Comparison of ENCODE assay signal across 26 cellular contexts in the genomic region with DNA sequence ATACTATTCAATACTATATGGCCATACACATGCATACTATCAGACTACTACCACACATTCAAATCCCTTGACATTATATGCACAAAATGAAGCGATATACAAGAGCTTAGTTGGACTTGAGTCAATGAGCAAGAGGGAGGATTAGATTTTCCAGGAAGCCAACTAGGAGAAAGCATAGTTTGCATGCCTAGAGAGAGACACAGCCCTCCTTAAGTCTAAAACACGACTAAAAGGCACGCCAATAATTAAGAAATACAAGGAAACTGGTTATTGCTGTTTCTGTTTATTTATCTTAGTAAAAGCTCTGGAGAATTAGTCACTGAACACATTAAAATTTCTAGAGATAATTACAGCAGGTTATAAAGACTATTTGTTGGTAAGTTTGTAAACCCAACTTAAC. TPM values are rescaled to one million over a fixed set of nuclear protein-coding genes. Genes with fewer than 3 reads are reported as not detected.
DNase-seq lines count a peak whose midpoint lies in the region; FAIRE-seq and TF ChIP-seq lines count a peak whose summit lies in the region.
"Had no signal": no experiment of that assay in that cellular context is flagged by ENCODE, and none has a peak within 500 bp of the region (broad histone marks: within the 10 kb centered on the region; RNA-seq: fewer than 3 reads in every experiment).

No MANE protein-coding gene starts in this region.

- no peak overlapping the region for H3K18ac ChIP-seq in trophoblast cell (ENCODE audit: low read length)

- H3K4me1 ChIP-seq in adipocyte (ENCODE audit: control insufficient read depth, insufficient read depth, low read length) (peaks cover 10% of the 10 kb centered on the region), trophoblast cell (ENCODE audit: control insufficient read depth in 1 of 2, insufficient read depth in 2 of 2, low read length in 2 of 2) (no peaks in the 10 kb centered on the region)
- H3K4me1 ChIP-seq: heart right ventricle, left ventricle myocardium inferior, sigmoid colon, SJSA1 had no signal

- no peak overlapping the region for H2AFZ ChIP-seq in trophoblast cell (ENCODE audit: insufficient read depth, low read length, poor library complexity)

- H2BK12ac ChIP-seq in trophoblast cell (ENCODE audit: low read length): no peak overlapping the region

- H2AK5ac ChIP-seq in trophoblast cell (ENCODE audit: low read length): no peak overlapping the region

- no TSS peak for BruUV-seq in Calu3 (replicated peaks; lab: Mats Ljungman, UMichigan)

- TF ChIP-seq CTCF in Calu3 (IDR thresholded peaks at IDR 0.05; ENCODE audit: unreplicated experiment) (no peak), fibroblast of pulmonary artery (IDR thresholded peaks at IDR 0.05; ENCODE audit: low read length, missing control alignments) (no peak)

- no peak overlapping the region for H3K4ac ChIP-seq in trophoblast cell (ENCODE audit: low read depth, low read length)

- no peak overlapping the region for H3K14ac ChIP-seq in trophoblast cell (ENCODE audit: low read length)

- H3K79me1 ChIP-seq in trophoblast cell (ENCODE audit: low read length): no peaks in the 10 kb centered on the region

- H4K12ac ChIP-seq in trophoblast cell (ENCODE audit: low read depth, low read length): no peak overlapping the region

- DNase-seq in Calu3: no peak
- peak; percentile 63 for DNase-seq in adipocyte (ENCODE audit: low read depth)
- peak; percentile 40 for DNase-seq in fibroblast of pulmonary artery (ENCODE audit: low read depth)
- peak; percentile 25 to 77 for DNase-seq in trophoblast cell
- no peak for DNase-seq in HuH-7 (ENCODE audit: low spot score)
- no peak for DNase-seq in NCI-H2196 (lab: John Stamatoyannopoulos, UW; ENCODE audit: unreplicated experiment)
- DNase-seq in HTR-8/SVneo (ENCODE audit: insufficient read length, low spot score): no peak
- no peak for DNase-seq in activated naive CD8-positive, alpha-beta T cell treated with anti-CD3 and anti-CD28 coated beads for 36 hours
- DNase-seq: activated CD4-positive, alpha-beta T cell treated with anti-CD3 and anti-CD28 coated beads, Interleukin-2, amount 10 ng/mL, durations not matched to agents 7 days and 5 days; DND-41; endodermal cell; heart right ventricle; left ventricle myocardium inferior; midbrain; NCI-H1417; NCI-H2107; NCI-H510A; NK-92 treated with Interleukin-12 subunit alpha and Interleukin-12 subunit beta, amount 100 ng/mL, for 24 hours; sigmoid colon had no signal

- H3K27me3 Mint-ChIP-seq in Calu3 (ENCODE audit: unreplicated experiment): no peaks in the 10 kb centered on the region
- H3K27me3 Mint-ChIP-seq in activated naive CD8-positive, alpha-beta T cell treated with anti-CD3 and anti-CD28 coated beads for 36 hours: no peaks in the 10 kb centered on the region
- H3K27me3 Mint-ChIP-seq: activated CD4-positive, alpha-beta T cell treated with anti-CD3 and anti-CD28 coated beads, Interleukin-2, amount 10 ng/mL, durations not matched to agents 7 days and 5 days; activated naive CD4-positive, alpha-beta T cell treated with anti-CD3 and anti-CD28 coated beads, Interleukin-2, amount 50 U/mL, for 24 hours; IgD-negative memory B cell had no signal

- H3K23ac ChIP-seq in trophoblast cell (ENCODE audit: low read length): no peak overlapping the region

- H4K8ac ChIP-seq in trophoblast cell (ENCODE audit: low read depth, low read length): no peak overlapping the region

- H3K4me3 ChIP-seq in adipocyte (ENCODE audit: low read length) (no peak overlapping the region), fibroblast of pulmonary artery (replicated peaks; ENCODE audit: low read depth, low read length) (no peak overlapping the region), trophoblast cell (ENCODE audit: low read depth, low read length) (no peak overlapping the region)
- H3K4me3 ChIP-seq: heart right ventricle, left ventricle myocardium inferior, sigmoid colon, SJSA1 had no signal

- H3K27me3 ChIP-seq in adipocyte (replicated peaks; ENCODE audit: control insufficient read depth, insufficient read depth, low read length) (peaks cover 3% of the 10 kb centered on the region), trophoblast cell (ENCODE audit: insufficient read depth, low read length) (no peaks in the 10 kb centered on the region)
- H3K27me3 ChIP-seq: sigmoid colon, SJSA1 had no signal

- H2BK5ac ChIP-seq in trophoblast cell (ENCODE audit: low read depth, low read length, poor library complexity): no peak overlapping the region

- no peaks in the 10 kb centered on the region for H3K9me3 Mint-ChIP-seq in Calu3 (ENCODE audit: low read depth, unreplicated experiment)
- no peaks in the 10 kb centered on the region for H3K9me3 Mint-ChIP-seq in activated naive CD8-positive, alpha-beta T cell treated with anti-CD3 and anti-CD28 coated beads for 36 hours
- H3K9me3 Mint-ChIP-seq: activated CD4-positive, alpha-beta T cell treated with anti-CD3 and anti-CD28 coated beads, Interleukin-2, amount 10 ng/mL, durations not matched to agents 7 days and 5 days; activated naive CD4-positive, alpha-beta T cell treated with anti-CD3 and anti-CD28 coated beads, Interleukin-2, amount 50 U/mL, for 24 hours; activated T-helper 1 cell treated with anti-CD3 and anti-CD28 coated beads, Interleukin-12 subunit alpha, Interleukin-12 subunit beta, Interleukin-2, Interleukin-4 antibody, amounts not matched to agents 30 ng/mL and 10 ng/mL and 1 ng/mL, durations not matched to agents 14 hours and 24 hours and 36 hours; endodermal cell; IgD-negative memory B cell; natural killer cell treated with Interleukin-12 subunit alpha and Interleukin-12 subunit beta and Interleukin-15 and Interleukin-18, amount 100 ng/mL, for 72 hours; T-helper 1 cell treated with Interleukin-12 subunit alpha and Interleukin-12 subunit beta and Interleukin-4 antibody, amounts not matched to agents 30 μg/mL and 1 μg/mL, for 36 hours had no signal

- no peak overlapping the region for H3K27ac ChIP-seq in trophoblast cell (ENCODE audit: low read depth, low read length)
- H3K27ac ChIP-seq: heart right ventricle, HL-60, left ventricle myocardium inferior, sigmoid colon, SJSA1 had no signal

- CTCF ChIA-PET in Calu3 (lab: Charles Lee): interaction anchor here (1.4 kb wide), 1 partner anchor 144 kb away, joined by 4 read pairs; no protein-coding TSS in a partner anchor

- H3K27ac Mint-ChIP-seq in Calu3 (ENCODE audit: unreplicated experiment): peak overlapping the region; percentile 77
- no peak overlapping the region for H3K27ac Mint-ChIP-seq in activated naive CD8-positive, alpha-beta T cell treated with anti-CD3 and anti-CD28 coated beads for 36 hours
- H3K27ac Mint-ChIP-seq: activated CD4-positive, alpha-beta T cell treated with anti-CD3 and anti-CD28 coated beads, Interleukin-2, amount 10 ng/mL, durations not matched to agents 7 days and 5 days; activated naive CD4-positive, alpha-beta T cell treated with anti-CD3 and anti-CD28 coated beads, Interleukin-2, amount 50 U/mL, for 24 hours; activated T-helper 1 cell treated with anti-CD3 and anti-CD28 coated beads, Interleukin-12 subunit alpha, Interleukin-12 subunit beta, Interleukin-2, Interleukin-4 antibody, amounts not matched to agents 30 ng/mL and 10 ng/mL and 1 ng/mL, durations not matched to agents 14 hours and 24 hours and 36 hours; endodermal cell; IgD-negative memory B cell; natural killer cell treated with Interleukin-12 subunit alpha and Interleukin-12 subunit beta and Interleukin-15 and Interleukin-18, amount 100 ng/mL, for 72 hours; T-helper 1 cell treated with Interleukin-12 subunit alpha and Interleukin-12 subunit beta and Interleukin-4 antibody, amounts not matched to agents 30 μg/mL and 1 μg/mL, for 36 hours had no signal

- no peak overlapping the region for H3K4me3 Mint-ChIP-seq in Calu3 (ENCODE audit: low read depth, unreplicated experiment)
- H3K4me3 Mint-ChIP-seq in activated naive CD8-positive, alpha-beta T cell treated with anti-CD3 and anti-CD28 coated beads for 36 hours: no peak overlapping the region
- H3K4me3 Mint-ChIP-seq: activated CD4-positive, alpha-beta T cell treated with anti-CD3 and anti-CD28 coated beads, Interleukin-2, amount 10 ng/mL, durations not matched to agents 7 days and 5 days; activated naive CD4-positive, alpha-beta T cell treated with anti-CD3 and anti-CD28 coated beads, Interleukin-2, amount 50 U/mL, for 24 hours; activated T-helper 1 cell treated with anti-CD3 and anti-CD28 coated beads, Interleukin-12 subunit alpha, Interleukin-12 subunit beta, Interleukin-2, Interleukin-4 antibody, amounts not matched to agents 30 ng/mL and 10 ng/mL and 1 ng/mL, durations not matched to agents 14 hours and 24 hours and 36 hours; endodermal cell; IgD-negative memory B cell; natural killer cell treated with Interleukin-12 subunit alpha and Interleukin-12 subunit beta and Interleukin-15 and Interleukin-18, amount 100 ng/mL, for 72 hours; T-helper 1 cell treated with Interleukin-12 subunit alpha and Interleukin-12 subunit beta and Interleukin-4 antibody, amounts not matched to agents 30 μg/mL and 1 μg/mL, for 36 hours had no signal

- no peaks in the 10 kb centered on the region for H3K79me2 ChIP-seq in trophoblast cell (ENCODE audit: control insufficient read depth, insufficient read depth, low read length, poor library complexity)

- peaks cover 11% of the 10 kb centered on the region for H3K4me1 Mint-ChIP-seq in Calu3 (ENCODE audit: low read depth, unreplicated experiment)
- peaks cover 3% of the 10 kb centered on the region for H3K4me1 Mint-ChIP-seq in activated naive CD8-positive, alpha-beta T cell treated with anti-CD3 and anti-CD28 coated beads for 36 hours
- H3K4me1 Mint-ChIP-seq: activated CD4-positive, alpha-beta T cell treated with anti-CD3 and anti-CD28 coated beads, Interleukin-2, amount 10 ng/mL, durations not matched to agents 7 days and 5 days; activated naive CD4-positive, alpha-beta T cell treated with anti-CD3 and anti-CD28 coated beads, Interleukin-2, amount 50 U/mL, for 24 hours had no signal

- intact Hi-C loops in Calu3 (cut with micrococcal nuclease; ENCODE audit: unreplicated experiment): no loop called here

- H2BK120ac ChIP-seq in trophoblast cell (ENCODE audit: insufficient read depth, low read length, poor library complexity): no peak overlapping the region

- no CpG with 5 or more reads among the region's 3 CpGs for WGBS in trophoblast cell (ENCODE audit: extremely low coverage, insufficient coverage, insufficient read length)

- no peak overlapping the region for H3K9ac ChIP-seq in adipocyte (ENCODE audit: low read length)
- no peak overlapping the region for H3K9ac ChIP-seq in trophoblast cell (ENCODE audit: low read length)

- no peak for FAIRE-seq in HTR-8/SVneo (lab: Jason Lieb, UNC)

- no peak overlapping the region for H3K4me2 ChIP-seq in trophoblast cell (ENCODE audit: low read length)

- no peak overlapping the region for H4K91ac ChIP-seq in trophoblast cell (ENCODE audit: low read depth, low read length)

- H3K9me3 ChIP-seq in adipocyte (ENCODE audit: control insufficient read depth, low read length) (peaks cover 5% of the 10 kb centered on the region), trophoblast cell (ENCODE audit: insufficient read depth, low read depth, low read length) (no peaks in the 10 kb centered on the region)
- H3K9me3 ChIP-seq: sigmoid colon, SJSA1 had no signal

- no peaks in the 10 kb centered on the region for H3K36me3 ChIP-seq in adipocyte (ENCODE audit: control insufficient read depth, insufficient read depth, low read length, severe bottlenecking)
- no peaks in the 10 kb centered on the region for H3K36me3 ChIP-seq in trophoblast cell (ENCODE audit: control insufficient read depth in 1 of 2, insufficient read depth in 2 of 2, low read length in 2 of 2)
- H3K36me3 ChIP-seq: heart right ventricle, left ventricle myocardium inferior, sigmoid colon, SJSA1 had no signal

- H3K36me3 Mint-ChIP-seq in Calu3 (ENCODE audit: insufficient read depth, unreplicated experiment): no peaks in the 10 kb centered on the region
- peaks cover 3% of the 10 kb centered on the region for H3K36me3 Mint-ChIP-seq in activated naive CD8-positive, alpha-beta T cell treated with anti-CD3 and anti-CD28 coated beads for 36 hours
- H3K36me3 Mint-ChIP-seq: IgD-negative memory B cell; natural killer cell treated with Interleukin-12 subunit alpha and Interleukin-12 subunit beta and Interleukin-15 and Interleukin-18, amount 100 ng/mL, for 72 hours had no signal

RNA-seq across cellular contexts. Expression of gene MBNL3, which starts 21.8 kb away (rescaled TPM):
- total RNA-seq in Calu3 (2022): 18.9 and 21.0 TPM in 2 replicates
- polyA plus RNA-seq in trophoblast cell (2013): 108 and 119 TPM in 2 replicates
- total RNA-seq in activated naive CD8-positive, alpha-beta T cell treated with anti-CD3 and anti-CD28 coated beads for 36 hours: 10 to 100 TPM; 28.6 to 33.0 TPM

Comparison
In these comparisons a context has a peak if more than half of its experiments do, and no peak if none do; other contexts are left out.
1. DNase-seq: peak in adipocyte (single experiment), fibroblast of pulmonary artery (single experiment) and trophoblast cell (2 of 2); none in Calu3 (single experiment), HuH-7 (single experiment), NCI-H2196 (single experiment), HTR-8/SVneo (single experiment) and activated naive CD8-positive, alpha-beta T cell treated with anti-CD3 and anti-CD28 coated beads for 36 hours (single experiment).